14 cellular contexts compared by ENCODE assay signal in genomic region chr22:22817468-22818201, GRCh38.
A peak's percentile ranks its signal among the peaks of the same experiment; 100 is the strongest.
DNase-seq lines count a peak whose midpoint lies in the region; ATAC-seq and TF ChIP-seq lines count a peak whose summit lies in the region.
"Had no signal": no experiment of that assay in that cellular context is flagged by ENCODE, and none has a peak within 500 bp of the region (broad histone marks: within the 10 kb centered on the region; RNA-seq: fewer than 3 reads in every experiment).

No MANE protein-coding gene starts in this region.

- intact Hi-C loops in activated CD4-positive, alpha-beta T cell treated with anti-CD3 and anti-CD28 coated beads, Interleukin-2, amount 10 ng/mL, durations not matched to agents 24 days and 14 days (cut with micrococcal nuclease) = loop anchor here (5.0 kb wide), 1 partner anchor 50 kb away; no protein-coding TSS in a partner anchor

- no peaks in the 10 kb centered on the region for H3K9me3 Mint-ChIP-seq in activated CD4-positive, alpha-beta T cell treated with anti-CD3 and anti-CD28 coated beads, Interleukin-2, amount 10 ng/mL, durations not matched to agents 24 days and 14 days
- H3K9me3 Mint-ChIP-seq in activated T-helper 17 cell treated with anti-CD3 and anti-CD28 coated beads, Interleukin-2, amount 50 U/mL, for 72 hours = no peaks in the 10 kb centered on the region
- no peaks in the 10 kb centered on the region for H3K9me3 Mint-ChIP-seq in natural killer cell treated with Interleukin-12 subunit alpha and Interleukin-12 subunit beta and Interleukin-15 and Interleukin-18, amount 100 ng/mL, for 72 hours
- H3K9me3 Mint-ChIP-seq: mesothelial cell of epicardium had no signal

- H3K4me3 ChIP-seq in GM12875 (ENCODE audit: low read depth, low read length) = no peak overlapping the region
- H3K4me3 ChIP-seq: ascending aorta, transverse colon had no signal

- 0 out of 2 replicates have a peak, but pooled peaks have one; percentile 29 for TF ChIP-seq CTCF in GM12875 (IDR thresholded peaks at IDR 0.05; ENCODE audit: borderline replicate concordance, insufficient read depth, low read depth, low read length)

- no peak overlapping the region for H3K4me3 Mint-ChIP-seq in activated CD4-positive, alpha-beta T cell treated with anti-CD3 and anti-CD28 coated beads, Interleukin-2, amount 10 ng/mL, durations not matched to agents 24 days and 14 days
- peak overlapping the region; percentile 46 for H3K4me3 Mint-ChIP-seq in activated T-helper 17 cell treated with anti-CD3 and anti-CD28 coated beads, Interleukin-2, amount 50 U/mL, for 72 hours
- H3K4me3 Mint-ChIP-seq in natural killer cell treated with Interleukin-12 subunit alpha and Interleukin-12 subunit beta and Interleukin-15 and Interleukin-18, amount 100 ng/mL, for 72 hours = peak overlapping the region; percentile 65
- H3K4me3 Mint-ChIP-seq: mesothelial cell of epicardium had no signal

- ATAC-seq in activated T-helper 17 cell treated with anti-CD3 and anti-CD28 coated beads, Interleukin-2, amount 50 U/mL, for 72 hours (replicated peaks) = no peak
- ATAC-seq in natural killer cell treated with Interleukin-12 subunit alpha and Interleukin-12 subunit beta and Interleukin-15 and Interleukin-18, amount 100 ng/mL, for 72 hours = no peak
- ATAC-seq in GM21825 (IDR thresholded peaks at IDR 0.05; ENCODE audit: unreplicated experiment) = no peak
- no peak for ATAC-seq in HG03175 (IDR thresholded peaks at IDR 0.05; ENCODE audit: unreplicated experiment)

- H3K27ac Mint-ChIP-seq in activated CD4-positive, alpha-beta T cell treated with anti-CD3 and anti-CD28 coated beads, Interleukin-2, amount 10 ng/mL, durations not matched to agents 24 days and 14 days = no peak overlapping the region
- peak overlapping the region; percentile 9 for H3K27ac Mint-ChIP-seq in activated T-helper 17 cell treated with anti-CD3 and anti-CD28 coated beads, Interleukin-2, amount 50 U/mL, for 72 hours
- peak overlapping the region; percentile 57 to 80 for H3K27ac Mint-ChIP-seq in natural killer cell treated with Interleukin-12 subunit alpha and Interleukin-12 subunit beta and Interleukin-15 and Interleukin-18, amount 100 ng/mL, for 72 hours
- H3K27ac Mint-ChIP-seq: mesothelial cell of epicardium had no signal

- no peaks in the 10 kb centered on the region for H3K36me3 Mint-ChIP-seq in activated CD4-positive, alpha-beta T cell treated with anti-CD3 and anti-CD28 coated beads, Interleukin-2, amount 10 ng/mL, durations not matched to agents 24 days and 14 days (ENCODE audit: low read depth)
- H3K36me3 Mint-ChIP-seq in activated T-helper 17 cell treated with anti-CD3 and anti-CD28 coated beads, Interleukin-2, amount 50 U/mL, for 72 hours (ENCODE audit: low read depth) = no peaks in the 10 kb centered on the region
- H3K36me3 Mint-ChIP-seq in natural killer cell treated with Interleukin-12 subunit alpha and Interleukin-12 subunit beta and Interleukin-15 and Interleukin-18, amount 100 ng/mL, for 72 hours = no peaks in the 10 kb centered on the region
- H3K36me3 Mint-ChIP-seq: mesothelial cell of epicardium had no signal

- peaks cover 72% of the 10 kb centered on the region for H3K4me1 Mint-ChIP-seq in activated CD4-positive, alpha-beta T cell treated with anti-CD3 and anti-CD28 coated beads, Interleukin-2, amount 10 ng/mL, durations not matched to agents 24 days and 14 days
- peaks cover 59% of the 10 kb centered on the region for H3K4me1 Mint-ChIP-seq in activated T-helper 17 cell treated with anti-CD3 and anti-CD28 coated beads, Interleukin-2, amount 50 U/mL, for 72 hours
- peaks cover 82 to 83% of the 10 kb centered on the region in 2 donors for H3K4me1 Mint-ChIP-seq in natural killer cell treated with Interleukin-12 subunit alpha and Interleukin-12 subunit beta and Interleukin-15 and Interleukin-18, amount 100 ng/mL, for 72 hours (ENCODE audit: low read depth in 2 of 2)
- H3K4me1 Mint-ChIP-seq: mesothelial cell of epicardium had no signal

- H3K27me3 Mint-ChIP-seq in activated CD4-positive, alpha-beta T cell treated with anti-CD3 and anti-CD28 coated beads, Interleukin-2, amount 10 ng/mL, durations not matched to agents 24 days and 14 days = no peaks in the 10 kb centered on the region
- H3K27me3 Mint-ChIP-seq in activated T-helper 17 cell treated with anti-CD3 and anti-CD28 coated beads, Interleukin-2, amount 50 U/mL, for 72 hours = no peaks in the 10 kb centered on the region
- no peaks in the 10 kb centered on the region for H3K27me3 Mint-ChIP-seq in natural killer cell treated with Interleukin-12 subunit alpha and Interleukin-12 subunit beta and Interleukin-15 and Interleukin-18, amount 100 ng/mL, for 72 hours

- DNase-seq in activated CD4-positive, alpha-beta T cell treated with anti-CD3 and anti-CD28 coated beads, Interleukin-2, amount 10 ng/mL, durations not matched to agents 24 days and 14 days = peak; percentile 57
- no peak for DNase-seq in activated CD4-positive, alpha-beta T cell treated with anti-CD3 and anti-CD28 coated beads, Interleukin-2, amount 50 U/mL, for 1 hour
- DNase-seq in natural killer cell treated with Interleukin-12 subunit alpha and Interleukin-12 subunit beta and Interleukin-15 and Interleukin-18, amount 100 ng/mL, for 72 hours (ENCODE audit: low spot score) = no peak
- no peak for DNase-seq in activated gamma-delta T cell (lab: John Stamatoyannopoulos, UW)
- DNase-seq: DMS79, NCI-H1417, NCI-H748 treated with DMSO at 0.1 percent for 48 hours, transverse colon had no signal
